Comparison of ENCODE assay signal across 8 cellular contexts in genomic region chr22:38069372-38070249, GRCh38. TPM values are rescaled to one million over a fixed set of nuclear protein-coding genes. Genes with fewer than 3 reads are reported as not detected.
DNase-seq lines count a peak whose midpoint lies in the region; ATAC-seq and TF ChIP-seq lines count a peak whose summit lies in the region.

No MANE protein-coding gene starts in this region.

- intact Hi-C loops in mucosa of descending colon (cut with DNase I, micrococcal nuclease) = no loop called here

- TF ChIP-seq CTCF in AG04449 (IDR thresholded peaks at IDR 0.05; ENCODE audit: insufficient read depth, low read length, missing control alignments) = peak; percentile 44
- peak; percentile 71 for TF ChIP-seq CTCF in choroid plexus epithelial cell (conservative IDR thresholded peaks at IDR 0.05; ENCODE audit: low read depth, low read length)
- TF ChIP-seq CTCF in mucosa of descending colon (IDR thresholded peaks at IDR 0.05) = no peak

- no peaks in the 10 kb centered on the region for H3K9me3 ChIP-seq in mucosa of descending colon

- H3K4me1 ChIP-seq in mucosa of descending colon (ENCODE audit: low read depth) = no peaks in the 10 kb centered on the region

- H3K4me1 Mint-ChIP-seq in naive thymus-derived CD8-positive, alpha-beta T cell = no peaks in the 10 kb centered on the region

- H3K36me3 ChIP-seq in mucosa of descending colon (ENCODE audit: low read depth) = peaks cover 3% of the 10 kb centered on the region

- H3K4me3 Mint-ChIP-seq in naive thymus-derived CD8-positive, alpha-beta T cell = no peak overlapping the region

- peak overlapping the region in 2 of 10 donors; percentile 49 to 59 for H3K27ac Mint-ChIP-seq in naive thymus-derived CD8-positive, alpha-beta T cell

- DNase-seq in AG04449 (ENCODE audit: low read depth, low spot score) (no peak), NCI-H1417 (lab: John Stamatoyannopoulos, UW) (peak; percentile 36 to 91 (median 79)), choroid plexus epithelial cell (ENCODE audit: low read depth) (peak; percentile 69), mucosa of descending colon (peak in 2 of 3 donors; percentile 21 to 45), HEK293T (ENCODE audit: extremely low spot score) (no peak), HuH-7 (ENCODE audit: low spot score) (no peak)
- no peak for DNase-seq in naive thymus-derived CD8-positive, alpha-beta T cell

- H3K9me3 Mint-ChIP-seq in naive thymus-derived CD8-positive, alpha-beta T cell = no peaks in the 10 kb centered on the region

- H3K4me3 ChIP-seq in AG04449 (ENCODE audit: low read depth, low read length) (no peak overlapping the region), choroid plexus epithelial cell (ENCODE audit: low read depth, low read length) (no peak overlapping the region), mucosa of descending colon (no peak overlapping the region)

- H3K36me3 Mint-ChIP-seq in naive thymus-derived CD8-positive, alpha-beta T cell = peaks cover 0 to 67% (median 24%) of the 10 kb centered on the region in 3 donors

- CTCF ChIA-PET in AG04449 (lab: Yijun Ruan, JAX) (interaction anchor here (0.8 to 8.8 kb wide), 8 partner anchors 12 to 613 kb away, joined by 3 to 57 read pairs (median 4); partner anchors contain the start of gene PICK1), HEK293T (lab: Yijun Ruan, JAX) (interaction anchor here (1.2 kb wide), 1 partner anchor 134 kb away, joined by 3 read pairs; no protein-coding TSS in a partner anchor)

- POLR2A ChIA-PET in AG04449 (lab: Yijun Ruan, JAX) = no interaction called here
- POLR2A ChIA-PET in naive thymus-derived CD8-positive, alpha-beta T cell (lab: Charles Lee) = no interaction called here
- POLR2A ChIA-PET in HEK293T (lab: Yijun Ruan, JAX) = interaction anchor here (1.1 kb wide), 1 partner anchor 28 kb away, joined by 3 read pairs; no protein-coding TSS in a partner anchor

- no peaks in the 10 kb centered on the region for H3K27me3 Mint-ChIP-seq in naive thymus-derived CD8-positive, alpha-beta T cell

- ATAC-seq in mucosa of descending colon = peak; percentile 9
- no peak for ATAC-seq in HG03025 (IDR thresholded peaks at IDR 0.05; ENCODE audit: low FRiP score, unreplicated experiment)
- ATAC-seq in naive thymus-derived CD8-positive, alpha-beta T cell = no peak

TF ChIP-seq in HEK293T, 16 proteins besides CTCF, POLR2A, EP300 and RAD21:
- TF ChIP-seq NFRKB (IDR thresholded peaks at IDR 0.05) (no peak), L3MBTL2 (conservative IDR thresholded peaks at IDR 0.05) (no peak), LEF1 (IDR thresholded peaks at IDR 0.05; ENCODE audit: borderline replicate concordance) (no peak), ZNF384 (IDR thresholded peaks at IDR 0.05) (no peak), SP1 (IDR thresholded peaks at IDR 0.05) (no peak), ELF4 (IDR thresholded peaks at IDR 0.05) (no peak), TARDBP (IDR thresholded peaks at IDR 0.05) (no peak), FOXM1 (IDR thresholded peaks at IDR 0.05; ENCODE audit: borderline replicate concordance) (no peak)

RNA-seq across cellular contexts. Expression of gene PICK1, which starts 12.4 kb away (rescaled TPM):
- 10 to 100 TPM; 30.9 to 40.7 (median 37.9) TPM for total RNA-seq in mucosa of descending colon
- 10 to 100 TPM; 24.1 to 28.8 TPM for total RNA-seq in naive thymus-derived CD8-positive, alpha-beta T cell
- polyA plus RNA-seq in naive thymus-derived CD8-positive, alpha-beta T cell = 1 to 10 TPM; 4.5 to 7.7 (median 6.6) TPM

RNA-seq across cellular contexts. Expression of gene SLC16A8, which starts 14.4 kb away (rescaled TPM):
- total RNA-seq in mucosa of descending colon = not detected
- total RNA-seq in naive thymus-derived CD8-positive, alpha-beta T cell = not detected
- not detected for polyA plus RNA-seq in naive thymus-derived CD8-positive, alpha-beta T cell

RNA-seq across cellular contexts. Expression of gene BAIAP2L2, which starts 40.9 kb away (rescaled TPM):
- 10 to 100 TPM; 33.9 to 92.3 (median 63.7) TPM for total RNA-seq in mucosa of descending colon
- total RNA-seq in naive thymus-derived CD8-positive, alpha-beta T cell = 1 to 10 TPM; 2.2 to 2.7 TPM
- not detected for polyA plus RNA-seq in naive thymus-derived CD8-positive, alpha-beta T cell

Comparison
In these comparisons a context has a peak if more than half of its experiments do, and no peak if none do; other contexts are left out.
1. DNase-seq: peak in NCI-H1417 (3 of 3), choroid plexus epithelial cell (single experiment) and mucosa of descending colon (2 of 3); none in AG04449 (single experiment), naive thymus-derived CD8-positive, alpha-beta T cell (0 of 10), HEK293T (single experiment) and HuH-7 (single experiment).
2. RNA of gene BAIAP2L2, which starts 40.9 kb away (total RNA-seq): 33.9 to 92.3 TPM in mucosa of descending colon; 2.2 to 2.7 TPM in naive thymus-derived CD8-positive, alpha-beta T cell; every median in the first group is over 4 times any median in the second.